ENCODE assay signal across 8 cellular contexts in the genomic region with DNA sequence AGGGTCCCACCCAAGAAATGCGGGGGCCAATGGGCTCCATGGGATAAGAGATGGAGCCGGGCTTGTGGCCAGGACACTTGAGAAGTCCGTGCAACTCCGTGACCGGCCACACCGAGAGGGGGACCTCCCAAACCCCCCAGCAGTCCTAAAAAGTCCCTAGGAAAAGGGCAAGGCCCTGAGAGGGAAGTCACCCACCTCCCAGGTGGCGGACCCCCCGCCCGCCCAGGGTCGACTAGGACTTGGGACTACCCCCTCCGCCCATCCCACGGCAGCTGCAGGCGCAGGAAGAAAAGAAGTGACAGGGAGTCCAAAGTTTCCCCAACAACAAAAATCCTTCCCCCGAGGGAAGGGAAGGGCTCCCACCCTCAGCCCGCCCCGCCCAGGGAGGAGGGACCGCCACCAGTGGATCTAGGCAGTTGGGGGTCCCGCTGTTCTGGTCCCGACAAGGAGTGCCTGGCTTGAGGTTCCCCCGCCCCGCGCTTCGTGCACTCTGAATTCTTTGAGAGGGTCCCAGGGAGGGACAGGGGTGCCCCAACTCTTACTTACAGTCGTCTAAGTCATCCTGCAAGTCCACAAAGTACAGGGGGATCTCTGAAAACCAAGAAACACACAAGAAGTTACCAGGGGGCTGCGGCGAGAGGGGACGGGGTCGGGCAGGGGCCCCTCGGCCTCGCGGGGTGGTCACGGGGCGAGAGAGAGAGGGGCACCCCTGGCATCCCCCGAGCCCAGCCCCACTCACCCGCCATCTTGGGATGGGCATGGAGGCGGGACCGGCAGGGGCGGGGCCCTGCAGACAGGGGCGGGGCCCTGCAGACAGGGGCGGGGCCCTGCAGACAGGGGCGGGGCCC. TPM values are rescaled to one million over a fixed set of nuclear protein-coding genes. Genes with fewer than 3 reads are reported as not detected.
DNase-seq lines count a peak whose midpoint lies in the region; ATAC-seq, FAIRE-seq and TF ChIP-seq lines count a peak whose summit lies in the region.

No MANE protein-coding gene starts in this region.

- H3K27ac ChIP-seq in AG04450 (ENCODE audit: low read depth, low read length) (no peak overlapping the region), SK-N-MC (peak overlapping the region; percentile 29; the same call in 1 of the 2 replicates), GM12878 (ENCODE audit: control insufficient read depth, insufficient read depth) (peak overlapping the region; percentile 42)

- in situ Hi-C loops in GM12878 (cut with MboI): no loop called here

- peak overlapping the region; percentile 88 for H3K4me2 ChIP-seq in GM12878 (ENCODE audit: control insufficient read depth, insufficient read depth)

- peaks cover 16% of the 10 kb centered on the region; the same call in 1 of the 2 replicates for H3K4me1 ChIP-seq in GM12878 (ENCODE audit: control insufficient read depth, insufficient read depth, low read length)

- intact Hi-C loops in GM12878 (cut with micrococcal nuclease; ENCODE audit: unreplicated experiment): loop anchor here (5.0 to 10.0 kb wide), 3 partner anchors 78 to 346 kb away; a partner anchor contains a TSS

- ATAC-seq in HG03066 (IDR thresholded peaks at IDR 0.05; ENCODE audit: low read depth, unreplicated experiment): peak; percentile 57
- ATAC-seq in GM12878: peak; percentile 70

- TF ChIP-seq POLR2A in GM18526 (IDR thresholded peaks at IDR 0.05; ENCODE audit: extremely low read depth, insufficient read length): peak; percentile 76
- TF ChIP-seq POLR2A in GM12878 (IDR thresholded peaks at IDR 0.05; ENCODE audit: low read depth, low read length): peak; percentile 71; the same call in 1 of the 2 replicates

- CTCF ChIA-PET in AG04450 (lab: Charles Lee) (interaction anchor here (1.2 kb wide), 1 partner anchor 342 kb away, joined by 5 read pairs; a partner anchor contains a TSS), GM12878 (lab: Yijun Ruan, JAX) (no interaction called here)

- peaks cover 24% of the 10 kb centered on the region for H3K79me2 ChIP-seq in GM12878 (ENCODE audit: control insufficient read depth, insufficient read depth, low read length)

- no peaks in the 10 kb centered on the region for H3K27me3 ChIP-seq in AG04450 (ENCODE audit: control insufficient read depth, insufficient read depth, low read length)
- no peaks in the 10 kb centered on the region for H3K27me3 ChIP-seq in GM12878 (replicated peaks in 1 of 2; ENCODE audit: control insufficient read depth in 2 of 2, insufficient read depth in 2 of 2, low read length in 1 of 2)

- RAD21 ChIA-PET in GM12878 (lab: Charles Lee; ENCODE audit: unreplicated experiment): interaction anchor here (1.7 kb wide), 1 partner anchor 151 kb away, joined by 4 read pairs; no protein-coding TSS in a partner anchor

- POLR2A ChIA-PET in AG04450 (lab: Yijun Ruan, JAX): interaction anchor here (0.6 kb wide), 1 partner anchor 66 kb away, joined by 4 read pairs; no protein-coding TSS in a partner anchor
- POLR2A ChIA-PET in GM12878 (lab: Charles Lee): interaction anchor here (0.6 to 0.7 kb wide), 2 partner anchors 63 to 165 kb away, joined by 4 to 7 read pairs; no protein-coding TSS in a partner anchor

- 22% methylated on average over 20 of the region's 41 CpGs for WGBS in GM12878 (ENCODE audit: insufficient coverage, insufficient replicate concordance, low lambda C conversion rate, missing lambda C conversion rate)

- no peaks in the 10 kb centered on the region for H4K20me1 ChIP-seq in GM12878 (ENCODE audit: control insufficient read depth, insufficient read depth)

- no peak for FAIRE-seq in GM12878 (lab: Jason Lieb, UNC)

- H3K36me3 ChIP-seq in SK-N-MC (ENCODE audit: insufficient read depth, low read length) (peaks cover 15% of the 10 kb centered on the region), GM12878 (ENCODE audit: control insufficient read depth in 2 of 2, insufficient read depth in 2 of 2, low read length in 1 of 2) (peaks cover 0 to 3% of the 10 kb centered on the region in 2 experiments; a peak in 1 of 4 replicates)

- H3K4me3 ChIP-seq in AG04450 (ENCODE audit: low read depth, low read length): peak overlapping the region; percentile 82
- peak overlapping the region; percentile 84 for H3K4me3 ChIP-seq in SK-N-MC
- H3K4me3 ChIP-seq in GM12878: peak overlapping the region; percentile 100
- peak overlapping the region; percentile 82 for H3K4me3 ChIP-seq in iPS-11a (ENCODE audit: low read depth, low read length)
- H3K4me3 ChIP-seq in skeletal muscle cell (ENCODE audit: low read depth, low read length): peak overlapping the region; percentile 81

- TF ChIP-seq RAD21 in GM12878 (IDR thresholded peaks at IDR 0.05; ENCODE audit: insufficient read depth, low read depth, low read length): no peak

- no peak for TF ChIP-seq CTCF in AG04450 (IDR thresholded peaks at IDR 0.05; ENCODE audit: low read depth, low read length)
- no peak for TF ChIP-seq CTCF in GM12878 (IDR thresholded peaks at IDR 0.05 in 2 of 3, conservative IDR thresholded peaks at IDR 0.05 in 1 of 3; ENCODE audit: control insufficient read depth in 2 of 3, extremely low read depth in 1 of 3, insufficient read depth in 1 of 3, low read depth in 3 of 3, low read length in 3 of 3)

- no TSS peak for BruUV-seq in GM12878 (replicated peaks; lab: Mats Ljungman, UMichigan)

- SMC1A ChIA-PET in GM12878 (lab: Charles Lee; ENCODE audit: uncharacterized antibody, unreplicated experiment): interaction anchor here (1.0 kb wide), 1 partner anchor 25 kb away, joined by 3 read pairs; no protein-coding TSS in a partner anchor

- H2AFZ ChIP-seq in GM12878 (ENCODE audit: control insufficient read depth, low read depth, low read length): peak overlapping the region; percentile 81

- peak overlapping the region; percentile 71 for H3K9ac ChIP-seq in SK-N-MC (ENCODE audit: insufficient read length)
- peak overlapping the region; percentile 75 for H3K9ac ChIP-seq in GM12878 (ENCODE audit: control insufficient read depth, insufficient read depth, low read length)

- H3K9me3 ChIP-seq in AG04450 (ENCODE audit: control insufficient read depth, insufficient read depth, low read length) (peaks cover 3% of the 10 kb centered on the region; the same call in 1 of the 2 replicates), SK-N-MC (ENCODE audit: low read depth, low read length) (no peaks in the 10 kb centered on the region), GM12878 (replicated peaks; ENCODE audit: control insufficient read depth, insufficient read depth, low read length) (no peaks in the 10 kb centered on the region)

- no peak for TF ChIP-seq EP300 in GM12878 (IDR thresholded peaks at IDR 0.05; ENCODE audit: borderline replicate concordance in 1 of 2, control insufficient read depth in 1 of 2, low read depth in 2 of 2, low read length in 2 of 2)

- DNase-seq in AG04450 (ENCODE audit: low read depth, low spot score) (peak; percentile 11), SK-N-MC (ENCODE audit: low read depth, low spot score) (no peak), GM12878 (ENCODE audit: low read depth, low spot score) (no peak), skeletal muscle cell (ENCODE audit: low read depth) (no peak), GM19240 (ENCODE audit: insufficient read length, low spot score) (no peak)

TF ChIP-seq in GM12878, 131 proteins besides CTCF, POLR2A, EP300 and RAD21 (continues in another document):
- TF ChIP-seq, protein P1, sequence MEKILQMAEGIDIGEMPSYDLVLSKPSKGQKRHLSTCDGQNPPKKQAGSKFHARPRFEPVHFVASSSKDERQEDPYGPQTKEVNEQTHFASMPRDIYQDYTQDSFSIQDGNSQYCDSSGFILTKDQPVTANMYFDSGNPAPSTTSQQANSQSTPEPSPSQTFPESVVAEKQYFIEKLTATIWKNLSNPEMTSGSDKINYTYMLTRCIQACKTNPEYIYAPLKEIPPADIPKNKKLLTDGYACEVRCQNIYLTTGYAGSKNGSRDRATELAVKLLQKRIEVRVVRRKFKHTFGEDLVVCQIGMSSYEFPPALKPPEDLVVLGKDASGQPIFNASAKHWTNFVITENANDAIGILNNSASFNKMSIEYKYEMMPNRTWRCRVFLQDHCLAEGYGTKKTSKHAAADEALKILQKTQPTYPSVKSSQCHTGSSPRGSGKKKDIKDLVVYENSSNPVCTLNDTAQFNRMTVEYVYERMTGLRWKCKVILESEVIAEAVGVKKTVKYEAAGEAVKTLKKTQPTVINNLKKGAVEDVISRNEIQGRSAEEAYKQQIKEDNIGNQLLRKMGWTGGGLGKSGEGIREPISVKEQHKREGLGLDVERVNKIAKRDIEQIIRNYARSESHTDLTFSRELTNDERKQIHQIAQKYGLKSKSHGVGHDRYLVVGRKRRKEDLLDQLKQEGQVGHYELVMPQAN (conservative IDR thresholded peaks at IDR 0.05): peak; percentile 12; the same call in 1 of the 2 replicates
- TF ChIP-seq SRF (IDR thresholded peaks at IDR 0.05; ENCODE audit: low read depth in 2 of 2, low read length in 2 of 2) (peak in 1 of 2 experiments; percentile 26; a peak in 1 of 4 replicates), POLR2AphosphoS5 (IDR thresholded peaks at IDR 0.05; ENCODE audit: low read length) (peak; percentile 60; the same call in 1 of the 2 replicates), EGR1 (IDR thresholded peaks at IDR 0.05; ENCODE audit: borderline replicate concordance in 1 of 2, low read depth in 2 of 2, low read length in 2 of 2) (no peak)

RNA-seq across cellular contexts. Expression of a gene that starts 0.6 kb away (rescaled TPM):
- polyA plus RNA-seq in AG04450 (2011; rRNA removed): 11.7 and 14.9 TPM in 2 replicates
- 15.0 and 20.0 TPM in 2 replicates for polyA minus RNA-seq in AG04450 (2011; rRNA and poly(A)+ RNA removed)
- total RNA-seq in GM12878 (2013; cell fraction: nucleolus; rRNA removed): 18.0 and 18.5 TPM in 2 replicates
- total RNA-seq in GM12878 (2014; rRNA removed): 9.6 and 9.8 TPM in 2 replicates
- 10.6 and 11.0 TPM in 2 replicates for total RNA-seq in GM12878 (2014; rRNA removed; fragmentation: Illumina TruSeq; extraction: Trizol)
- total RNA-seq in GM12878 (2021): 10.1 and 10.2 TPM in 2 replicates
- 2.9 TPM for polyA plus RNA-seq in GM12878 (2011; ENCODE audit: low read depth)
- polyA plus RNA-seq in GM12878 (2011; rRNA removed): 11.7 and 15.7 TPM in 2 replicates
- 4.7 and 4.8 TPM in 2 replicates for polyA plus RNA-seq in GM12878 (2011; cell fraction: cytosol; rRNA removed)
- 6.0 and 7.6 TPM in 2 replicates for polyA plus RNA-seq in GM12878 (2011; cell fraction: nucleus; rRNA removed)
- 4.5 and 4.9 TPM in 2 replicates for polyA plus RNA-seq in GM12878 (2012)
- polyA plus RNA-seq in GM12878 (2014; fragmentation: Illumina TruSeq; extraction: Trizol): 7.7 and 9.2 TPM in 2 replicates
- polyA plus RNA-seq in GM12878 (2014; fragmentation: Nextera tagmentation; extraction: Ambion mirVana): 1 to 10 TPM; 2.7 to 3.7 TPM
- 7.9 TPM in 2 replicates for polyA plus RNA-seq in GM12878 (2014; rRNA removed)
- polyA plus RNA-seq in GM12878 (2016; fragmentation: Nextera tagmentation; extraction: Ambion mirVana): 10 to 100 TPM; 11.7 to 12.0 TPM
- 20.8 and 23.3 TPM in 2 replicates for polyA minus RNA-seq in GM12878 (2011; rRNA and poly(A)+ RNA removed)
- polyA minus RNA-seq in GM12878 (2011; cell fraction: cytosol; rRNA and poly(A)+ RNA removed): 4.5 and 5.2 TPM in 2 replicates
- polyA minus RNA-seq in GM12878 (2011; cell fraction: nucleus; rRNA and poly(A)+ RNA removed): 11.8 and 20.2 TPM in 2 replicates
